Comparison of ENCODE assay signal across 8 cellular contexts in the genomic region with DNA sequence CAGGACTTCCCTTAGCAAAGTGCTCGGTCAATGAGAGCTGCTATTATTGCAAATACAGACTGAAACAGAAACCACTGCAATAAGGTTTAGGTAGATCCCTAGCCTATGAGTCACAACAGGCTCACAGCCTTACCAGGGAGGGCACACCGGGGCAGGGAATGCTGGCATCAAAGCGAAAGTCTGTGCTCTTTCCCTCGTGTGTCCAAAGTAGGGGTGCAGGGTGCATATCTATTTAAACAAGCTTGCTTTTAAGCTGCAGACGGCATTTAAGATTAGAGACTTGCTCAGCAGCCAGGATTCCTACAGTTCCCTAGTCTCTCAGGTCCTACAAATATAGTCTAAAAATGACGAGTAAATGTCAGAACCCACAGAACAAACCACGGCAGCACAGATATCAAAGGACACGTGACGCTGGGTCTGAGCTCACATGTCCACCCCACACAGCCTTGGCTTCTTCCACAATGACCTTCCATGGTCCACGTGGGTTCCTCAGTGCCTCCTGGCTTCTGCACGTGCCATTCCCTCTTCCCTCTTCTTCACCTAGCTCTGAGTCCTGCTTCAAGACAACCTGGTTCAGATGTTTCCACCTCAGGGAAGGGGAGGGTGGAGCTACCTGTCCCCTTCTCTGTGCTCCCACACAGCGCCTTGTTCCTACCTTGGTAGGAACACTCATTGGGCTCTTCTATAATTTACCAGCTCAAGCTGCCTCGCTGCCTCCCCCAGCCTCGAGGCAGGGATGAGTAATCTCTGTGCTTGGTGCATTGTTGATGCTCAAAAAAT.
A peak's percentile ranks its signal among the peaks of the same experiment; 100 is the strongest.
DNase-seq lines count a peak whose midpoint lies in the region; ATAC-seq and TF ChIP-seq lines count a peak whose summit lies in the region.

No MANE protein-coding gene starts in this region.

- H3K36me3 ChIP-seq in ACC112 (ENCODE audit: insufficient read depth, low read length) (no peaks in the 10 kb centered on the region), smooth muscle cell (ENCODE audit: low read depth) (no peaks in the 10 kb centered on the region)

- H3K9ac ChIP-seq in smooth muscle cell (ENCODE audit: low read depth), result peak overlapping the region; percentile 2

- H3K27ac ChIP-seq in ACC112 (ENCODE audit: low read depth, low read length) (peak overlapping the region; percentile 38), VCaP (peak overlapping the region; percentile 98), smooth muscle cell (ENCODE audit: low read depth) (peak overlapping the region; percentile 75)

- TF ChIP-seq POLR2A in lower leg skin (IDR thresholded peaks at IDR 0.05), result no peak

- WGBS in smooth muscle cell (ENCODE audit: low lambda C conversion rate), result 41% methylated on average over 14 of the region's 14 CpGs
- 54 to 62% methylated on average over 14 of the region's 14 CpGs for WGBS in lower leg skin, 2 donors

- TF ChIP-seq CTCF in VCaP (conservative IDR thresholded peaks at IDR 0.05) (no peak), fibroblast of villous mesenchyme (IDR thresholded peaks at IDR 0.05; ENCODE audit: insufficient read depth, low read depth, low read length) (no peak), smooth muscle cell (IDR thresholded peaks at IDR 0.05; ENCODE audit: borderline replicate concordance, insufficient read depth, poor library complexity, severe bottlenecking) (no peak), lower leg skin (IDR thresholded peaks at IDR 0.05) (no peak)

- ATAC-seq in GM19025 (IDR thresholded peaks at IDR 0.05; ENCODE audit: low read depth, unreplicated experiment) (peak; percentile 90), HG03159 (IDR thresholded peaks at IDR 0.05; ENCODE audit: unreplicated experiment) (peak; percentile 79)

- H4K20me1 ChIP-seq in smooth muscle cell (ENCODE audit: low read depth), result peaks cover 18% of the 10 kb centered on the region

- peaks cover 20% of the 10 kb centered on the region for H3F3A ChIP-seq in smooth muscle cell (ENCODE audit: low read depth)

- H3K4me3 ChIP-seq in ACC112 (ENCODE audit: low read depth, low read length), result peak overlapping the region; percentile 60
- H3K4me3 ChIP-seq in fibroblast of villous mesenchyme (ENCODE audit: low read depth, low read length), result peak overlapping the region; percentile 49
- peak overlapping the region; percentile 39 for H3K4me3 ChIP-seq in smooth muscle cell
- no peak overlapping the region for H3K4me3 ChIP-seq in lower leg skin (ENCODE audit: low read depth, poor library complexity, severe bottlenecking)

- H3K4me1 ChIP-seq in ACC112 (ENCODE audit: control insufficient read depth, insufficient read depth, low read length, unreplicated experiment), result peaks cover 18% of the 10 kb centered on the region
- H3K4me1 ChIP-seq in smooth muscle cell (ENCODE audit: low read depth), result peaks cover 34% of the 10 kb centered on the region

- peak overlapping the region; percentile 82 for H3K4me2 ChIP-seq in smooth muscle cell

- H3K27me3 ChIP-seq in ACC112 (ENCODE audit: insufficient read depth, low read length), result no peaks in the 10 kb centered on the region
- H3K27me3 ChIP-seq in smooth muscle cell (ENCODE audit: low read depth), result no peaks in the 10 kb centered on the region

- no peaks in the 10 kb centered on the region for H3K9me3 ChIP-seq in smooth muscle cell (replicated peaks; ENCODE audit: low read depth)

- H3K79me2 ChIP-seq in ACC112 (ENCODE audit: control insufficient read depth, insufficient read depth, low read length, unreplicated experiment), result peaks cover 14% of the 10 kb centered on the region
- H3K79me2 ChIP-seq in smooth muscle cell (ENCODE audit: low read depth), result peaks cover 5% of the 10 kb centered on the region

- H2AFZ ChIP-seq in ACC112 (ENCODE audit: low read length, unreplicated experiment) (no peak overlapping the region), smooth muscle cell (ENCODE audit: low read depth) (no peak overlapping the region)

- intact Hi-C loops in lower leg skin (cut with DNase I; ENCODE audit: low total_unique reads), result no loop called here

- DNase-seq in fibroblast of villous mesenchyme (ENCODE audit: low read depth) (peak; percentile 92), smooth muscle cell (lab: John Stamatoyannopoulos, UW; ENCODE audit: unreplicated experiment) (no peak), lower leg skin (ENCODE audit: low spot score in 2 of 2) (no peak)
- no peak for DNase-seq in central memory CD4-positive, alpha-beta T cell

Comparison
In these comparisons a context has a peak if more than half of its experiments do, and no peak if none do; other contexts are left out.
1. H3K27ac ChIP-seq: peak in every context shown above with its lines; median percentile 98 in VCaP; 75 in smooth muscle cell; 38 in ACC112.